Comparison of ENCODE assay signal across 1 cellular context in the genomic region with DNA sequence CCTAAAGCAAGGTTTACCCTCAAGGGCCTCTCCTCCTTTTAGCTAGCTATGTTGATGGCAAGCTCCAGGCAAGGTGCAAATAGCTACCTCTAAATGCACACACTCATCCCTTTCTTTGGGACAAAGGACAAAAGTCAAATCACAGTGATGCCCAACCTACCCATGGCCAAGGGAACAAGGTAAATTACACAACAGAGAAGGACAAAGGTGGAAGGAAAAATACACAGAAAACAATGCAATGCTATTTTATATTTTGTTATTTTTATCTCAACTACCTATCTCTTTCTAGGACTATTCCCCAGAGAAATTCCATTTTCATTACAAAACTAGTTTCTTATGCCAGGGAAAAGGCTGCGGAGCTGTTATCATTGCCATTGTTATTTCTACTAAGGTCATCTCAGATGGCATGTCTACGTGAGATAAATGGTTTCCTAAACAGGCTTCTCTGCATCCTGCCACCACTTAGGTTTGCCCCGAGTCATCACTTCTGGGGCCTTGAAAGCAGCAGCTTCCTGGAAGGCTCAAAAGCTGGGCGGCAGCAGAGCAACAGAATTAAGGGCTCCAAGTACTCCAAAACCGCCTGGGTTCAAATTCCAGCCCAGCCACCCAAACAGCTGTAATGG.
TF ChIP-seq lines count a peak whose summit lies in the region.

No MANE protein-coding gene starts in this region.

TF ChIP-seq in neural cell, 6 proteins besides CTCF, POLR2A, EP300 and RAD21 (continued from another document):
- TF ChIP-seq SMC3 (conservative IDR thresholded peaks at IDR 0.05; ENCODE audit: poor library complexity) (no peak), POLR2AphosphoS5 (IDR thresholded peaks at IDR 0.05) (no peak), EZH2 (IDR thresholded peaks at IDR 0.05; ENCODE audit: borderline replicate concordance, insufficient read depth, low read length, poor library complexity, severe bottlenecking) (no peak)
TF ChIP-seq in neural cell: peak in this region for 0.
